In genomic region chr6:33161354-33162320, GRCh38 we compare ENCODE assay signal across 8 cellular contexts. TPM values are rescaled to one million over a fixed set of nuclear protein-coding genes. Genes with fewer than 3 reads are reported as not detected.
DNase-seq lines count a peak whose midpoint lies in the region; ATAC-seq and TF ChIP-seq lines count a peak whose summit lies in the region.

No MANE protein-coding gene starts in this region.

- H2BK120ac ChIP-seq in mesenchymal stem cell (ENCODE audit: low read depth, low read length) = peak overlapping the region; percentile 1

- no peaks in the 10 kb centered on the region for H3K79me1 ChIP-seq in mesenchymal stem cell (replicated peaks; ENCODE audit: low read length, poor library complexity, severe bottlenecking)

- no peak overlapping the region for H3K27ac ChIP-seq in effector memory CD4-positive, alpha-beta T cell (ENCODE audit: insufficient read depth, low read length, poor library complexity, severe bottlenecking)
- no peak overlapping the region for H3K27ac ChIP-seq in mesenchymal stem cell (ENCODE audit: low read length, poor library complexity, severe bottlenecking)

- no peaks in the 10 kb centered on the region for H3K9me3 ChIP-seq in effector memory CD4-positive, alpha-beta T cell (ENCODE audit: control insufficient read depth, low read length)
- H3K9me3 ChIP-seq in mesenchymal stem cell (ENCODE audit: control insufficient read depth, low read length) = no peaks in the 10 kb centered on the region

- 15% methylated on average over 57 of the region's 58 CpGs for WGBS in mesenchymal stem cell

- H3K23ac ChIP-seq in mesenchymal stem cell (ENCODE audit: low read length in 2 of 2) = no peak overlapping the region

- H3K18ac ChIP-seq in mesenchymal stem cell (ENCODE audit: low read depth in 1 of 2, low read length in 2 of 2) = no peak overlapping the region

- peak overlapping the region; percentile 87 for H3K9ac ChIP-seq in mesenchymal stem cell (ENCODE audit: low read length)

- DNase-seq in DMS53 (lab: John Stamatoyannopoulos, UW) (peak; percentile 82), HFF-Myc (ENCODE audit: extremely low read depth, low read depth) (peak; percentile 20), NCI-H69 (lab: John Stamatoyannopoulos, UW) (peak; percentile 67), mesenchymal stem cell (peak; percentile 77)
- peak; percentile 95 for DNase-seq in activated CD8-positive, alpha-beta memory T cell treated with anti-CD3 and anti-CD28 coated beads for 24 hours
- peak; percentile 63 to 73 (median 67) for DNase-seq in effector memory CD4-positive, alpha-beta T cell
- peak; percentile 66 to 81 (median 70) for DNase-seq in stimulated activated CD4-positive, alpha-beta T cell treated with anti-CD3 and anti-CD28 coated beads, TNF-alpha, amount 100 ng/mL, for 48 hours (ENCODE audit: low read depth in 3 of 3)

- no peaks in the 10 kb centered on the region for H3K27me3 ChIP-seq in effector memory CD4-positive, alpha-beta T cell (replicated peaks; ENCODE audit: control insufficient read depth, insufficient read depth, low read length, poor library complexity, severe bottlenecking)
- H3K27me3 ChIP-seq in mesenchymal stem cell (ENCODE audit: control insufficient read depth in 1 of 2, insufficient read depth in 1 of 2, low read length in 2 of 2) = peaks cover 16 to 24% of the 10 kb centered on the region in 2 experiments

- peak overlapping the region; percentile 46 for H3K4me2 ChIP-seq in mesenchymal stem cell (ENCODE audit: low read length, poor library complexity, severe bottlenecking)

- H2BK5ac ChIP-seq in mesenchymal stem cell (ENCODE audit: low read depth, low read length, poor library complexity, severe bottlenecking) = no peak overlapping the region

- peak; percentile 93 for TF ChIP-seq CTCF in HFF-Myc (IDR thresholded peaks at IDR 0.05; ENCODE audit: low read depth, low read length, missing control alignments)

- no peaks in the 10 kb centered on the region for H3K36me3 ChIP-seq in effector memory CD4-positive, alpha-beta T cell (ENCODE audit: control insufficient read depth, insufficient read depth, low read length)
- no peaks in the 10 kb centered on the region for H3K36me3 ChIP-seq in mesenchymal stem cell (ENCODE audit: control insufficient read depth in 1 of 2, insufficient read depth in 2 of 2, low read depth in 1 of 2, low read length in 2 of 2)

- H3K14ac ChIP-seq in mesenchymal stem cell (ENCODE audit: low read length in 2 of 2) = no peak overlapping the region

- no peak overlapping the region for H3K4ac ChIP-seq in mesenchymal stem cell (ENCODE audit: low read depth in 1 of 2, low read length in 2 of 2)

- peak overlapping the region; percentile 60 for H2BK15ac ChIP-seq in mesenchymal stem cell (ENCODE audit: low read depth, poor library complexity, severe bottlenecking)

- H3K4me3 ChIP-seq in HFF-Myc (replicated peaks; ENCODE audit: low read depth, low read length) (peak overlapping the region; percentile 39), mesenchymal stem cell (ENCODE audit: insufficient read depth in 1 of 2, low read depth in 1 of 2, low read length in 2 of 2) (peak overlapping the region; percentile 52 to 79)
- peak overlapping the region; percentile 57 for H3K4me3 ChIP-seq in effector memory CD4-positive, alpha-beta T cell (ENCODE audit: insufficient read depth, low read depth, low read length, poor library complexity, severe bottlenecking)

- H2AFZ ChIP-seq in mesenchymal stem cell (ENCODE audit: low read depth, low read length) = peak overlapping the region; percentile 91

- peak overlapping the region; percentile 52 for H4K8ac ChIP-seq in mesenchymal stem cell (ENCODE audit: low read length)

- peak overlapping the region in 1 of 2 experiments; percentile 79 for H2BK12ac ChIP-seq in mesenchymal stem cell (ENCODE audit: low read length in 2 of 2)

- ATAC-seq in GM21786 (IDR thresholded peaks at IDR 0.05; ENCODE audit: unreplicated experiment) = no peak

- H4K91ac ChIP-seq in mesenchymal stem cell (ENCODE audit: low read length) = peak overlapping the region; percentile 56

- H2AK5ac ChIP-seq in mesenchymal stem cell (ENCODE audit: low read length, severe bottlenecking) = no peak overlapping the region

- H3K4me1 ChIP-seq in effector memory CD4-positive, alpha-beta T cell (ENCODE audit: control insufficient read depth, insufficient read depth, low read length, poor library complexity, severe bottlenecking) = peaks cover 6% of the 10 kb centered on the region
- peaks cover 10% of the 10 kb centered on the region for H3K4me1 ChIP-seq in mesenchymal stem cell (ENCODE audit: control insufficient read depth, insufficient read depth, low read depth, low read length)

RNA-seq across cellular contexts. Expression of gene COL11A2, which starts 30.6 kb away (rescaled TPM):
- polyA plus RNA-seq in mesenchymal stem cell (2013, experiment 1 of 2) = 0.44 TPM
- 0.37 TPM for polyA plus RNA-seq in mesenchymal stem cell (2013, experiment 2 of 2)

RNA-seq across cellular contexts. Expression of gene RXRB, which starts 38.8 kb away (rescaled TPM):
- polyA plus RNA-seq in mesenchymal stem cell (2013, experiment 1 of 2) = 20.3 TPM
- 20.2 TPM for polyA plus RNA-seq in mesenchymal stem cell (2013, experiment 2 of 2)

RNA-seq across cellular contexts. Expression of gene SLC39A7, which starts 39.0 kb away (rescaled TPM):
- 120 TPM for polyA plus RNA-seq in mesenchymal stem cell (2013, experiment 1 of 2)
- 117 TPM for polyA plus RNA-seq in mesenchymal stem cell (2013, experiment 2 of 2)

RNA-seq across cellular contexts. Expression of gene HSD17B8, which starts 42.8 kb away (rescaled TPM):
- polyA plus RNA-seq in mesenchymal stem cell (2013, experiment 1 of 2) = 3.9 TPM
- 3.5 TPM for polyA plus RNA-seq in mesenchymal stem cell (2013, experiment 2 of 2)

RNA-seq across cellular contexts. Expression of gene RING1, which starts 46.7 kb away (rescaled TPM):
- polyA plus RNA-seq in mesenchymal stem cell (2013, experiment 1 of 2) = 45.1 TPM
- polyA plus RNA-seq in mesenchymal stem cell (2013, experiment 2 of 2) = 46.6 TPM

Comparison
In these comparisons a context has a peak if more than half of its experiments do, and no peak if none do; other contexts are left out.
1. DNase-seq: peak in every context shown above with its lines; median percentile 95 in activated CD8-positive, alpha-beta memory T cell treated with anti-CD3 and anti-CD28 coated beads for 24 hours; 82 in DMS53; 77 in mesenchymal stem cell; 70 in stimulated activated CD4-positive, alpha-beta T cell treated with anti-CD3 and anti-CD28 coated beads, TNF-alpha, amount 100 ng/mL, for 48 hours; 67 in NCI-H69; 67 in effector memory CD4-positive, alpha-beta T cell; 20 in HFF-Myc.